Comparison of ENCODE assay signal across 1 cellular context in genomic region chr6:104859225-104860146, GRCh38.
TF ChIP-seq lines count a peak whose summit lies in the region.

A gene with protein sequence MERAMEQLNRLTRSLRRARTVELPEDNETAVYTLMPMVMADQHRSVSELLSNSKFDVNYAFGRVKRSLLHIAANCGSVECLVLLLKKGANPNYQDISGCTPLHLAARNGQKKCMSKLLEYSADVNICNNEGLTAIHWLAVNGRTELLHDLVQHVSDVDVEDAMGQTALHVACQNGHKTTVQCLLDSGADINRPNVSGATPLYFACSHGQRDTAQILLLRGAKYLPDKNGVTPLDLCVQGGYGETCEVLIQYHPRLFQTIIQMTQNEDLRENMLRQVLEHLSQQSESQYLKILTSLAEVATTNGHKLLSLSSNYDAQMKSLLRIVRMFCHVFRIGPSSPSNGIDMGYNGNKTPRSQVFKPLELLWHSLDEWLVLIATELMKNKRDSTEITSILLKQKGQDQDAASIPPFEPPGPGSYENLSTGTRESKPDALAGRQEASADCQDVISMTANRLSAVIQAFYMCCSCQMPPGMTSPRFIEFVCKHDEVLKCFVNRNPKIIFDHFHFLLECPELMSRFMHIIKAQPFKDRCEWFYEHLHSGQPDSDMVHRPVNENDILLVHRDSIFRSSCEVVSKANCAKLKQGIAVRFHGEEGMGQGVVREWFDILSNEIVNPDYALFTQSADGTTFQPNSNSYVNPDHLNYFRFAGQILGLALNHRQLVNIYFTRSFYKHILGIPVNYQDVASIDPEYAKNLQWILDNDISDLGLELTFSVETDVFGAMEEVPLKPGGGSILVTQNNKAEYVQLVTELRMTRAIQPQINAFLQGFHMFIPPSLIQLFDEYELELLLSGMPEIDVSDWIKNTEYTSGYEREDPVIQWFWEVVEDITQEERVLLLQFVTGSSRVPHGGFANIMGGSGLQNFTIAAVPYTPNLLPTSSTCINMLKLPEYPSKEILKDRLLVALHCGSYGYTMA (minus strand): TSS chr6:104859919. CDS start chr6:104859642, 277 bp downstream.

TF ChIP-seq in HepG2, 621 proteins besides CTCF, POLR2A, EP300 and RAD21 (continued from another document and continues in another):
- TF ChIP-seq ZBTB33 (CRISPR knock-in tag; IDR thresholded peaks at IDR 0.05), result peak; percentile 18; the same call in 1 of the 2 replicates
- TF ChIP-seq CREB1 (IDR thresholded peaks at IDR 0.05), result peak; percentile 37; the same call in 1 of the 2 replicates
- peak; percentile 48; the same call in 1 of the 2 replicates for TF ChIP-seq CREB1 (CRISPR knock-in tag; IDR thresholded peaks at IDR 0.05)
- peak; percentile 65; the same call in 1 of the 2 replicates for TF ChIP-seq TBX2 (CRISPR knock-in tag; IDR thresholded peaks at IDR 0.05; ENCODE audit: borderline replicate concordance)
- peak; percentile 93 for TF ChIP-seq PATZ1 (CRISPR knock-in tag; IDR thresholded peaks at IDR 0.05)
- no peak; the same call in 1 of the 2 replicates for TF ChIP-seq HES4 (CRISPR knock-in tag; IDR thresholded peaks at IDR 0.05; ENCODE audit: borderline replicate concordance)
- TF ChIP-seq, protein P1, sequence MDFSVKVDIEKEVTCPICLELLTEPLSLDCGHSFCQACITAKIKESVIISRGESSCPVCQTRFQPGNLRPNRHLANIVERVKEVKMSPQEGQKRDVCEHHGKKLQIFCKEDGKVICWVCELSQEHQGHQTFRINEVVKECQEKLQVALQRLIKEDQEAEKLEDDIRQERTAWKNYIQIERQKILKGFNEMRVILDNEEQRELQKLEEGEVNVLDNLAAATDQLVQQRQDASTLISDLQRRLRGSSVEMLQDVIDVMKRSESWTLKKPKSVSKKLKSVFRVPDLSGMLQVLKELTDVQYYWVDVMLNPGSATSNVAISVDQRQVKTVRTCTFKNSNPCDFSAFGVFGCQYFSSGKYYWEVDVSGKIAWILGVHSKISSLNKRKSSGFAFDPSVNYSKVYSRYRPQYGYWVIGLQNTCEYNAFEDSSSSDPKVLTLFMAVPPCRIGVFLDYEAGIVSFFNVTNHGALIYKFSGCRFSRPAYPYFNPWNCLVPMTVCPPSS (IDR thresholded peaks at IDR 0.05), result no peak
- 0 out of 2 replicates have a peak, but pooled peaks have one; percentile 35 for TF ChIP-seq GATAD2A (CRISPR knock-in tag; IDR thresholded peaks at IDR 0.05)
- TF ChIP-seq, protein P2, sequence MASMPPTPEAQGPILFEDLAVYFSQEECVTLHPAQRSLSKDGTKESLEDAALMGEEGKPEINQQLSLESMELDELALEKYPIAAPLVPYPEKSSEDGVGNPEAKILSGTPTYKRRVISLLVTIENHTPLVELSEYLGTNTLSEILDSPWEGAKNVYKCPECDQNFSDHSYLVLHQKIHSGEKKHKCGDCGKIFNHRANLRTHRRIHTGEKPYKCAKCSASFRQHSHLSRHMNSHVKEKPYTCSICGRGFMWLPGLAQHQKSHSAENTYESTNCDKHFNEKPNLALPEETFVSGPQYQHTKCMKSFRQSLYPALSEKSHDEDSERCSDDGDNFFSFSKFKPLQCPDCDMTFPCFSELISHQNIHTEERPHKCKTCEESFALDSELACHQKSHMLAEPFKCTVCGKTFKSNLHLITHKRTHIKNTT (CRISPR knock-in tag; IDR thresholded peaks at IDR 0.05), result no peak
- TF ChIP-seq NFKBIZ (CRISPR knock-in tag; IDR thresholded peaks at IDR 0.05), result no peak
- peak; percentile 63 for TF ChIP-seq FOXO1 (CRISPR knock-in tag; IDR thresholded peaks at IDR 0.05)
- 0 out of 2 replicates have a peak, but pooled peaks have one; percentile 40 for TF ChIP-seq ZFP37 (CRISPR knock-in tag; IDR thresholded peaks at IDR 0.05; ENCODE audit: borderline replicate concordance)
- TF ChIP-seq NONO (IDR thresholded peaks at IDR 0.05), result no peak
- peak; percentile 90 for TF ChIP-seq NONO (CRISPR knock-in tag; conservative IDR thresholded peaks at IDR 0.05)
- TF ChIP-seq ZNF138 (CRISPR knock-in tag; IDR thresholded peaks at IDR 0.05; ENCODE audit: low read depth), result no peak
- no peak for TF ChIP-seq KLF6 (CRISPR knock-in tag; IDR thresholded peaks at IDR 0.05)
- peak; percentile 65; the same call in 1 of the 2 replicates for TF ChIP-seq ZNF704 (CRISPR knock-in tag; IDR thresholded peaks at IDR 0.05; ENCODE audit: borderline replicate concordance)
- peak; percentile 71; the same call in 1 of the 2 replicates for TF ChIP-seq ZNF768 (CRISPR knock-in tag; IDR thresholded peaks at IDR 0.05)
- no peak for TF ChIP-seq DBP (CRISPR knock-in tag; IDR thresholded peaks at IDR 0.05; ENCODE audit: not compliant biosample characterization)
- TF ChIP-seq HCFC1 (IDR thresholded peaks at IDR 0.05; ENCODE audit: low read depth, low read length), result peak; percentile 86
- TF ChIP-seq ELK4 (CRISPR knock-in tag; IDR thresholded peaks at IDR 0.05; ENCODE audit: borderline replicate concordance), result no peak
- peak; percentile 73; the same call in 1 of the 2 replicates for TF ChIP-seq ZNF589 (CRISPR knock-in tag; conservative IDR thresholded peaks at IDR 0.05)
- no peak for TF ChIP-seq HBP1 (CRISPR knock-in tag; IDR thresholded peaks at IDR 0.05; ENCODE audit: low read depth)
- TF ChIP-seq SIN3B (IDR thresholded peaks at IDR 0.05; ENCODE audit: low read length), result no peak
- 0 out of 2 replicates have a peak, but pooled peaks have one; percentile 40 for TF ChIP-seq ZNF281 (CRISPR knock-in tag; IDR thresholded peaks at IDR 0.05; ENCODE audit: borderline replicate concordance)
- TF ChIP-seq ZNF3 (CRISPR knock-in tag; IDR thresholded peaks at IDR 0.05), result no peak
- peak; percentile 59; the same call in 1 of the 2 replicates for TF ChIP-seq PITX1 (CRISPR knock-in tag; IDR thresholded peaks at IDR 0.05)
- no peak; the same call in 1 of the 2 replicates for TF ChIP-seq ETV5 (CRISPR knock-in tag; IDR thresholded peaks at IDR 0.05; ENCODE audit: borderline replicate concordance)
- no peak for TF ChIP-seq ZNF451 (CRISPR knock-in tag; IDR thresholded peaks at IDR 0.05)
- TF ChIP-seq FOXA3 (CRISPR knock-in tag; IDR thresholded peaks at IDR 0.05), result peak; percentile 48
- TF ChIP-seq IKZF1 (IDR thresholded peaks at IDR 0.05), result no peak
- no peak; the same call in 1 of the 2 replicates for TF ChIP-seq ZNF678 (CRISPR knock-in tag; IDR thresholded peaks at IDR 0.05)
- TF ChIP-seq CENPX (CRISPR knock-in tag; IDR thresholded peaks at IDR 0.05), result no peak
- TF ChIP-seq FOSL1 (CRISPR knock-in tag; IDR thresholded peaks at IDR 0.05; ENCODE audit: borderline replicate concordance), result no peak
- TF ChIP-seq ZNF713 (CRISPR knock-in tag; IDR thresholded peaks at IDR 0.05), result no peak
- no peak for TF ChIP-seq FOXJ3 (CRISPR knock-in tag; IDR thresholded peaks at IDR 0.05; ENCODE audit: borderline replicate concordance)
- TF ChIP-seq PHF20 (CRISPR knock-in tag; IDR thresholded peaks at IDR 0.05), result peak; percentile 54; the same call in 1 of the 2 replicates
- TF ChIP-seq ZNF644 (CRISPR knock-in tag; IDR thresholded peaks at IDR 0.05; ENCODE audit: low read depth), result no peak
- peak; percentile 74; the same call in 1 of the 2 replicates for TF ChIP-seq ZNF230 (CRISPR knock-in tag; IDR thresholded peaks at IDR 0.05)
- TF ChIP-seq ESRRA (CRISPR knock-in tag; IDR thresholded peaks at IDR 0.05; ENCODE audit: low read depth), result peak; percentile 51; the same call in 1 of the 2 replicates
- no peak for TF ChIP-seq SATB2 (CRISPR knock-in tag; IDR thresholded peaks at IDR 0.05)
- TF ChIP-seq ZNF282 (IDR thresholded peaks at IDR 0.05; ENCODE audit: partially characterized antibody), result no peak
- TF ChIP-seq, protein P3, sequence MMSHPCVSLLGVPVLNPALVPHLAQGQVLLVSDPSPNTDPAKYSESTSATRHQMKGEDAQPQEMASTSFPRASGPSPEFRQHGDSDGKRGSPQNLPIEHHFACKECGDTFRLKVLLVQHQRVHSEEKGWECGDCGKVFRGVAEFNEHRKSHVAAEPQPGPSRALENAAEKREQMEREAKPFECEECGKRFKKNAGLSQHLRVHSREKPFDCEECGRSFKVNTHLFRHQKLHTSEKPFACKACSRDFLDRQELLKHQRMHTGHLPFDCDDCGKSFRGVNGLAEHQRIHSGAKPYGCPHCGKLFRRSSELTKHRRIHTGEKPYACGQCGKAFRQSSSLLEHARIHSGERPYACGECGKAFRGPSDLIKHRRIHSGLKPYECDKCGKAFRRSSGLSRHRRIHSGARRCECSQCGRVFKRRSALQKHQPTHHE (CRISPR knock-in tag; IDR thresholded peaks at IDR 0.05; ENCODE audit: borderline replicate concordance), result no peak; the same call in 1 of the 2 replicates
